In the genomic region with DNA sequence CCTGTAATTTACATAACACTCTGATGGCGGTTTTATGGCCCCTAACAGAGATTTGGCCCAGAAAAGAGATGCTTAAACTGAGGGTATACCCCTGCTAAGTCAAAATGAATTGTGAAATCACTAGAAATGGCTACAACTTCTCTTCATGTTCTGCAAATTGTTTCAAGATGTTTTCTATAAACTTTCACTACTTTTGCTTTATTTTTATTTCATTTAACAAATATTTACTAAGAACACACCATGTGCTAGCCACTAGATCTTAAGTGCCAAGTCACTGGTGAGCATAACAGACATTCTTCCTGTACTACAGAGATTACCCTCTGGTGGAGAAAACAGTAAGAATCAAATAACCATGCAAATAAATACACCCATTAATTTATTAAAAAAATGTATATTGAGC, we compare ENCODE assay signal across 28 cellular contexts.
"Had no signal": no experiment of that assay in that cellular context is flagged by ENCODE, and none has a peak within 500 bp of the region (broad histone marks: within the 10 kb centered on the region; RNA-seq: fewer than 3 reads in every experiment).

No MANE protein-coding gene starts in this region.

- H3K27me3 Mint-ChIP-seq: activated B cell treated with CpG ODN at 0.5 μM for 24 hours; activated CD4-positive, alpha-beta T cell treated with anti-CD3 and anti-CD28 coated beads for 36 hours; activated naive CD8-positive, alpha-beta T cell; natural killer cell treated with Interleukin-12 subunit alpha and Interleukin-12 subunit beta and Interleukin-15 and Interleukin-18, amount 100 ng/mL, for 72 hours; stimulated activated naive CD8-positive, alpha-beta T cell treated with anti-CD3 and anti-CD28 coated beads, Interleukin-15, amount 100 ng/mL, for 72 hours had no signal

- H3K27me3 ChIP-seq: breast epithelium, esophagus squamous epithelium, hepatocyte, neutrophil, pancreas, suprapubic skin, tibial nerve had no signal

- H3K4me3 ChIP-seq: breast epithelium, coronary artery, esophagus squamous epithelium, hepatocyte, pancreas, suprapubic skin, tibial nerve had no signal

- H3K27ac Mint-ChIP-seq: activated B cell treated with CpG ODN at 0.5 μM for 24 hours; activated CD4-positive, alpha-beta T cell treated with anti-CD3 and anti-CD28 coated beads for 36 hours; activated naive CD8-positive, alpha-beta T cell; activated T-helper 2 cell treated with anti-CD3 and anti-CD28 coated beads, Interferon-gamma antibody, Interleukin-2, Interleukin-4, amounts not matched to agents 10 μg/mL and 5 μg/mL and 100 μg/mL, durations not matched to agents 14 hours and 24 hours and 36 hours; endodermal cell; mesothelial cell of epicardium; natural killer cell treated with Interleukin-12 subunit alpha and Interleukin-12 subunit beta and Interleukin-15 and Interleukin-18, amount 100 ng/mL, for 72 hours; stimulated activated naive CD8-positive, alpha-beta T cell treated with anti-CD3 and anti-CD28 coated beads, Interleukin-15, amount 100 ng/mL, for 72 hours; T-helper 1 cell treated with Interleukin-12 subunit alpha and Interleukin-12 subunit beta and Interleukin-4 antibody, amounts not matched to agents 30 μg/mL and 1 μg/mL, for 36 hours had no signal

- H3K27ac ChIP-seq: breast epithelium, coronary artery, esophagus squamous epithelium, hepatocyte, neutrophil, pancreas, suprapubic skin, tibial nerve had no signal

- DNase-seq: activated B cell treated with CpG ODN at 0.5 μM for 24 hours; activated CD4-positive, alpha-beta T cell treated with anti-CD3 and anti-CD28 coated beads for 36 hours; activated CD4-positive, alpha-beta T cell treated with anti-CD3 and anti-CD28 coated beads, Interleukin-2, amount 50 U/mL, for 4 hours; activated CD8-positive, alpha-beta memory T cell treated with anti-CD3 and anti-CD28 coated beads for 24 hours; activated CD8-positive, alpha-beta memory T cell treated with anti-CD3 and anti-CD28 coated beads, Interleukin-2, amount 50 U/mL, for 4 hours; activated naive CD4-positive, alpha-beta T cell; activated T-cell treated with anti-CD3 and anti-CD28 coated beads, Interleukin-2, amount 50 U/mL, for 4 hours; endodermal cell; esophagus squamous epithelium; glutamatergic neuron; left ventricle myocardium superior; mammary epithelial cell; pancreas; right cardiac atrium; stimulated activated CD4-positive, alpha-beta T cell treated with anti-CD3 and anti-CD28 coated beads, Interleukin-1b, Interleukin-23, amount 100 ng/mL, for 48 hours; stimulated activated naive CD8-positive, alpha-beta T cell treated with anti-CD3 and anti-CD28 coated beads, Interleukin-15, amount 100 ng/mL, for 72 hours; T1000 had no signal

- H3K4me1 ChIP-seq: breast epithelium, esophagus squamous epithelium, pancreas, suprapubic skin, tibial nerve had no signal

- H3K36me3 ChIP-seq: breast epithelium, esophagus squamous epithelium, neutrophil, pancreas, suprapubic skin, tibial nerve had no signal

- H3K9me3 ChIP-seq: neutrophil, pancreas had no signal

- H3K4me1 Mint-ChIP-seq: activated CD4-positive, alpha-beta T cell treated with anti-CD3 and anti-CD28 coated beads for 36 hours; endodermal cell had no signal

- H3K4me3 Mint-ChIP-seq: activated B cell treated with CpG ODN at 0.5 μM for 24 hours; activated CD4-positive, alpha-beta T cell treated with anti-CD3 and anti-CD28 coated beads for 36 hours; activated naive CD8-positive, alpha-beta T cell; activated T-cell treated with anti-CD3 and anti-CD28 coated beads, Interleukin-2, amount 50 U/mL, for 4 hours; endodermal cell; mesothelial cell of epicardium; natural killer cell treated with Interleukin-12 subunit alpha and Interleukin-12 subunit beta and Interleukin-15 and Interleukin-18, amount 100 ng/mL, for 72 hours; stimulated activated naive CD8-positive, alpha-beta T cell treated with anti-CD3 and anti-CD28 coated beads, Interleukin-15, amount 100 ng/mL, for 72 hours; T-helper 1 cell treated with Interleukin-12 subunit alpha and Interleukin-12 subunit beta and Interleukin-4 antibody, amounts not matched to agents 30 μg/mL and 1 μg/mL, for 36 hours had no signal
